9 cellular contexts compared by ENCODE assay signal in the genomic region with DNA sequence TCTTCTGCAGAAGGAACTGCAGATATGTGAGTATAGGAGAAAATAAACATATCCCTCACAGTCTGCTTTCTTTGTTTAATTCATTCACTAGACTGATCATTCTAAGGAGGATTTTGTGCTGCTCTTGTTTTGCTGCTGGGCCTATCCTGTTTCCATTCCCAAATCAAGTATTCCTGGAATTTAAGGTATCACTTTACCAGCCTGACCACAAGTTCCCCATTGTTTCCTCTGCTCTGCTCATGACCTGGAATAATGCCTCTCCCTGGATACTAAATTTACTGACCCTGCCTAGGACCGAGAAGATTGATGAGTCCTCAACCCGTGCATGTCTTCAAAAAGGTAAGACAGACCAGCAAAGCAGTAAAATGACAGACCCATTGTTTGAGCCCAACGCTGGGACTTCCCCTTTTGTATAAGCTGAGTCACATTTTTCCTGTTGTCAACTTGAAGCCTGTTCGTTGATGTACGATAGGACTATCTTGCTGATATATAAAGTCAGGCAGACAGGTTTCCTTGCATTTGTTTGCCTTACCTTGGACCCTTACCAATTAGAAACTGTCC.
A peak's percentile ranks its signal among the peaks of the same experiment; 100 is the strongest.
DNase-seq lines count a peak whose midpoint lies in the region; ATAC-seq, FAIRE-seq and TF ChIP-seq lines count a peak whose summit lies in the region.
"Had no signal": no experiment of that assay in that cellular context is flagged by ENCODE, and none has a peak within 500 bp of the region (broad histone marks: within the 10 kb centered on the region; RNA-seq: fewer than 3 reads in every experiment).

No MANE protein-coding gene starts in this region.

- TF ChIP-seq CTCF in RWPE1 (conservative IDR thresholded peaks at IDR 0.05; ENCODE audit: low read depth): no peak
- TF ChIP-seq CTCF in GM12878 (IDR thresholded peaks at IDR 0.05 in 2 of 3, conservative IDR thresholded peaks at IDR 0.05 in 1 of 3; ENCODE audit: control insufficient read depth in 2 of 3, extremely low read depth in 1 of 3, insufficient read depth in 1 of 3, low read depth in 3 of 3, low read length in 3 of 3): no peak
- no peak for TF ChIP-seq CTCF in foreskin fibroblast (IDR thresholded peaks at IDR 0.05; ENCODE audit: low read depth, low read length)

- RAD21 ChIA-PET in GM12878 (lab: Charles Lee; ENCODE audit: unreplicated experiment): interaction anchor here (1.0 to 2.0 kb wide), 6 partner anchors 84 to 412 kb away, joined by 3 to 8 read pairs (median 3); partner anchors contain the start of gene PPA2

- H4K20me1 ChIP-seq in GM12878 (ENCODE audit: control insufficient read depth, insufficient read depth): no peaks in the 10 kb centered on the region

- H3K4me1 ChIP-seq in GM12878 (ENCODE audit: control insufficient read depth, insufficient read depth, low read length) (peaks cover 47% of the 10 kb centered on the region), muscle layer of duodenum (ENCODE audit: control insufficient read depth in 1 of 2, insufficient read depth in 2 of 2, low read length in 2 of 2) (peaks cover 0 to 4% of the 10 kb centered on the region in 2 donors)

- SMC1A ChIA-PET in GM12878 (lab: Charles Lee; ENCODE audit: uncharacterized antibody, unreplicated experiment): interaction anchor here (0.6 to 2.3 kb wide), 7 partner anchors 79 to 244 kb away, joined by 3 to 12 read pairs (median 3); partner anchors contain the start of gene TET2

- TF ChIP-seq RAD21 in GM12878 (IDR thresholded peaks at IDR 0.05; ENCODE audit: insufficient read depth, low read depth, low read length): 0 out of 2 replicates have a peak, but pooled peaks have one; percentile 9

- no TSS peak for BruUV-seq in GM12878 (replicated peaks; lab: Mats Ljungman, UMichigan)

- WGBS in GM12878 (ENCODE audit: insufficient coverage, insufficient replicate concordance, low lambda C conversion rate, missing lambda C conversion rate): under 1% methylated on average over 5 of the region's 5 CpGs

- no peaks in the 10 kb centered on the region; the same call in 1 of the 3 replicates for H3K9me3 ChIP-seq in GM12878 (replicated peaks; ENCODE audit: control insufficient read depth, insufficient read depth, low read length)
- H3K9me3 ChIP-seq in muscle layer of duodenum (ENCODE audit: control insufficient read depth in 1 of 2, low read length in 2 of 2): no peaks in the 10 kb centered on the region

- H3K9ac ChIP-seq in GM12878 (ENCODE audit: control insufficient read depth, insufficient read depth, low read length): peak overlapping the region; percentile 73

- in situ Hi-C loops in GM12878 (cut with MboI): loop anchor here (5.0 kb wide), 1 partner anchor 411 kb away; the partner anchor contains the start of gene PPA2

- peak in 1 of 2 experiments; percentile 50; a peak in 2 of 4 replicates for TF ChIP-seq EP300 in GM12878 (IDR thresholded peaks at IDR 0.05; ENCODE audit: borderline replicate concordance in 1 of 2, control insufficient read depth in 1 of 2, low read depth in 2 of 2, low read length in 2 of 2)

- TF ChIP-seq POLR2A in GM12878 (IDR thresholded peaks at IDR 0.05; ENCODE audit: low read depth, low read length): no peak

- peak; percentile 85 for FAIRE-seq in GM12878 (lab: Jason Lieb, UNC)
- FAIRE-seq: endometrium had no signal

- H3K36me3 ChIP-seq in GM12878 (ENCODE audit: control insufficient read depth in 2 of 2, insufficient read depth in 2 of 2, low read length in 1 of 2) (no peaks in the 10 kb centered on the region), muscle layer of duodenum (ENCODE audit: control insufficient read depth in 1 of 2, insufficient read depth in 2 of 2, low read length in 2 of 2) (no peaks in the 10 kb centered on the region)

- CTCF ChIA-PET in RWPE1 (lab: Yijun Ruan, JAX) (interaction anchor here (0.6 kb wide), 1 partner anchor 48 kb away, joined by 3 read pairs; no protein-coding TSS in a partner anchor), GM12878 (lab: Yijun Ruan, JAX) (interaction anchor here (0.6 to 1.3 kb wide), 3 partner anchors 192 to 604 kb away, joined by 3 to 5 read pairs (median 3); partner anchors contain the start of gene PPA2)

- POLR2A ChIA-PET in RWPE1 (lab: Yijun Ruan, JAX; ENCODE audit: low non-redundant PET): no interaction called here
- POLR2A ChIA-PET in GM12878 (lab: Charles Lee): interaction anchor here (1.0 kb wide), 1 partner anchor 392 kb away, joined by 4 read pairs; no protein-coding TSS in a partner anchor

- peak overlapping the region; percentile 93 for H3K4me2 ChIP-seq in GM12878 (ENCODE audit: control insufficient read depth, insufficient read depth)

- intact Hi-C loops in GM12878 (cut with micrococcal nuclease; ENCODE audit: unreplicated experiment): loop anchor here (2.0 to 5.0 kb wide), 4 partner anchors 66 to 412 kb away; partner anchors contain the start of gene TET2

- H3K27me3 ChIP-seq in GM12878 (replicated peaks in 1 of 2; ENCODE audit: control insufficient read depth in 2 of 2, insufficient read depth in 2 of 2, low read length in 1 of 2): no peaks in the 10 kb centered on the region
- no peaks in the 10 kb centered on the region for H3K27me3 ChIP-seq in muscle layer of duodenum (ENCODE audit: low read depth, low read length)

- DNase-seq in A172 (ENCODE audit: low spot score): peak; percentile 90
- DNase-seq in RWPE1 (ENCODE audit: low spot score): peak; percentile 46
- DNase-seq in GM12878 (ENCODE audit: low read depth, low spot score): peak; percentile 85
- no peak for DNase-seq in NCI-H1694 treated with DMSO at 0.1 percent for 48 hours (lab: John Stamatoyannopoulos, UW)
- DNase-seq in foreskin fibroblast: no peak

- peak overlapping the region; percentile 52 for H2AFZ ChIP-seq in GM12878 (ENCODE audit: control insufficient read depth, low read depth, low read length)

- H3K4me3 ChIP-seq in GM12878 (peak overlapping the region; percentile 45), muscle layer of duodenum (ENCODE audit: low read depth in 1 of 2, low read length in 2 of 2) (no peak overlapping the region), foreskin fibroblast (ENCODE audit: low read depth in 1 of 2, low read length in 2 of 2) (no peak overlapping the region)

- peak; percentile 0 for ATAC-seq in GM18873 (IDR thresholded peaks at IDR 0.05; ENCODE audit: low FRiP score, unreplicated experiment)
- ATAC-seq in HG03108 (IDR thresholded peaks at IDR 0.05; ENCODE audit: unreplicated experiment): peak; percentile 28
- peak; percentile 68 for ATAC-seq in GM12878

- H3K27ac ChIP-seq in RWPE1: no peak overlapping the region
- H3K27ac ChIP-seq in GM12878 (ENCODE audit: control insufficient read depth, insufficient read depth): peak overlapping the region; percentile 94
- H3K27ac ChIP-seq in muscle layer of duodenum (ENCODE audit: low read length): peak overlapping the region; percentile 30

- H3K79me2 ChIP-seq in GM12878 (ENCODE audit: control insufficient read depth, insufficient read depth, low read length): no peaks in the 10 kb centered on the region

TF ChIP-seq in GM12878, 131 proteins besides CTCF, POLR2A, EP300 and RAD21 (continues in another document):
- TF ChIP-seq RELA (IDR thresholded peaks at IDR 0.05; ENCODE audit: borderline replicate concordance, partially characterized antibody): no peak
- TF ChIP-seq, protein P1, sequence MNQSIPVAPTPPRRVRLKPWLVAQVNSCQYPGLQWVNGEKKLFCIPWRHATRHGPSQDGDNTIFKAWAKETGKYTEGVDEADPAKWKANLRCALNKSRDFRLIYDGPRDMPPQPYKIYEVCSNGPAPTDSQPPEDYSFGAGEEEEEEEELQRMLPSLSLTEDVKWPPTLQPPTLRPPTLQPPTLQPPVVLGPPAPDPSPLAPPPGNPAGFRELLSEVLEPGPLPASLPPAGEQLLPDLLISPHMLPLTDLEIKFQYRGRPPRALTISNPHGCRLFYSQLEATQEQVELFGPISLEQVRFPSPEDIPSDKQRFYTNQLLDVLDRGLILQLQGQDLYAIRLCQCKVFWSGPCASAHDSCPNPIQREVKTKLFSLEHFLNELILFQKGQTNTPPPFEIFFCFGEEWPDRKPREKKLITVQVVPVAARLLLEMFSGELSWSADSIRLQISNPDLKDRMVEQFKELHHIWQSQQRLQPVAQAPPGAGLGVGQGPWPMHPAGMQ (IDR thresholded peaks at IDR 0.05; ENCODE audit: borderline replicate concordance): no peak
- TF ChIP-seq IKZF2 (IDR thresholded peaks at IDR 0.05): no peak; a peak in 1 of 4 replicates
- TF ChIP-seq ZBTB40 (IDR thresholded peaks at IDR 0.05; ENCODE audit: borderline replicate concordance): no peak
- TF ChIP-seq IKZF1 (conservative IDR thresholded peaks at IDR 0.05): no peak
- no peak for TF ChIP-seq ZZZ3 (IDR thresholded peaks at IDR 0.05; ENCODE audit: control insufficient read depth, insufficient read length, low read depth)

Comparison
In these comparisons a context has a peak if more than half of its experiments do, and no peak if none do; other contexts are left out.
1. DNase-seq: peak in A172 (single experiment), RWPE1 (single experiment) and GM12878 (single experiment); none in NCI-H1694 treated with DMSO at 0.1 percent for 48 hours (single experiment) and foreskin fibroblast (0 of 2).
2. ATAC-seq: peak in every context shown above with its lines; median percentile 68 in GM12878; 28 in HG03108; 0 in GM18873.